Comparison of ENCODE assay signal across 21 cellular contexts in genomic region chr15:63308947-63309346, GRCh38. TPM values are rescaled to one million over a fixed set of nuclear protein-coding genes. Genes with fewer than 3 reads are reported as not detected.
A peak's percentile ranks its signal among the peaks of the same experiment; 100 is the strongest.
DNase-seq lines count a peak whose midpoint lies in the region; ATAC-seq and TF ChIP-seq lines count a peak whose summit lies in the region.
"Had no signal": no experiment of that assay in that cellular context is flagged by ENCODE, and none has a peak within 500 bp of the region (broad histone marks: within the 10 kb centered on the region; RNA-seq: fewer than 3 reads in every experiment).

No MANE protein-coding gene starts in this region.

- H3F3A ChIP-seq in SK-N-SH (replicated peaks; ENCODE audit: insufficient read depth), result no peaks in the 10 kb centered on the region

- no peak for TF ChIP-seq POLR2A in GM18505 (IDR thresholded peaks at IDR 0.05; ENCODE audit: borderline replicate concordance, extremely low read depth, insufficient read depth, insufficient read length)

- no peaks in the 10 kb centered on the region for H3K79me2 ChIP-seq in SK-N-SH (ENCODE audit: insufficient read depth)

- TF ChIP-seq RAD21 in SK-N-SH (IDR thresholded peaks at IDR 0.05; ENCODE audit: low read length), result no peak

- ATAC-seq in right cardiac atrium (no peak), GM18505 (IDR thresholded peaks at IDR 0.05; ENCODE audit: unreplicated experiment) (no peak)
- ATAC-seq: HepG2, K562, Panc1 had no signal

- peaks cover 11 to 13% of the 10 kb centered on the region in 2 experiments for H3K36me3 ChIP-seq in SK-N-SH (replicated peaks in 1 of 2; ENCODE audit: control insufficient read depth in 1 of 2, insufficient read depth in 2 of 2, low read length in 1 of 2)

- no peaks in the 10 kb centered on the region for H4K20me1 ChIP-seq in SK-N-SH (ENCODE audit: insufficient read depth)

- POLR2A ChIA-PET in SK-N-SH (lab: Yijun Ruan, JAX), result no interaction called here

- H3K27ac ChIP-seq in SK-N-SH (ENCODE audit: low read depth in 2 of 2, low read length in 1 of 2) (no peak overlapping the region), right cardiac atrium (ENCODE audit: low read length) (no peak overlapping the region)
- H3K27ac ChIP-seq: C4-2B had no signal

- H3K4me3 ChIP-seq in LNCaP clone FGC (ENCODE audit: low read depth, low read length) (no peak overlapping the region), fibroblast of pulmonary artery (replicated peaks; ENCODE audit: low read depth, low read length) (no peak overlapping the region), SK-N-SH (ENCODE audit: low read depth in 2 of 2, low read length in 1 of 2) (no peak overlapping the region), right cardiac atrium (ENCODE audit: low read length) (no peak overlapping the region)
- H3K4me3 ChIP-seq: K562 had no signal

- no peak for TF ChIP-seq CTCF in LNCaP clone FGC (IDR thresholded peaks at IDR 0.05; ENCODE audit: control insufficient read depth, extremely low read depth, insufficient read depth)
- no peak for TF ChIP-seq CTCF in fibroblast of pulmonary artery (IDR thresholded peaks at IDR 0.05; ENCODE audit: low read length, missing control alignments)
- no peak for TF ChIP-seq CTCF in SK-N-SH (IDR thresholded peaks at IDR 0.05)

- H3K9me2 ChIP-seq in SK-N-SH, result no peaks in the 10 kb centered on the region

- DNase-seq in LNCaP clone FGC (ENCODE audit: low read depth) (peak; percentile 50), dermis blood vessel endothelial cell (peak; percentile 56), fibroblast of pulmonary artery (ENCODE audit: low read depth) (peak; percentile 51), pulmonary artery endothelial cell (ENCODE audit: low read depth, low spot score) (peak; percentile 35), SK-N-SH (no peak), right cardiac atrium (no peak)
- DNase-seq: DMS53; GF-D8; MM.1S; NCI-H1048; NCI-H1436; NCI-H187 treated with DMSO at 0.1 percent for 48 hours; NCI-H2107; NCI-H510A; NCI-H774; NK-92 treated with Interleukin-12 subunit alpha and Interleukin-12 subunit beta, amount 100 ng/mL, for 24 hours had no signal

- no peak for TF ChIP-seq EP300 in SK-N-SH (IDR thresholded peaks at IDR 0.05; ENCODE audit: borderline replicate concordance in 1 of 2, low read depth in 1 of 2, low read length in 1 of 2)

- H2AFZ ChIP-seq in SK-N-SH (ENCODE audit: low read depth), result no peak overlapping the region

- H3K4me2 ChIP-seq in SK-N-SH, result no peak overlapping the region

- WGBS in SK-N-SH (ENCODE audit: low lambda C conversion rate), result 76% methylated on average over 2 of the region's 2 CpGs
- WGBS in right cardiac atrium, result 86% methylated on average over 2 of the region's 2 CpGs

- H3K4me1 ChIP-seq in SK-N-SH (ENCODE audit: control insufficient read depth in 1 of 2, insufficient read depth in 2 of 2, low read depth in 1 of 2, low read length in 1 of 2) (peaks cover 0 to 14% of the 10 kb centered on the region in 2 experiments; a peak in 3 of 4 replicates), right cardiac atrium (ENCODE audit: control insufficient read depth, insufficient read depth, low read length) (no peaks in the 10 kb centered on the region)

- H3K9ac ChIP-seq in SK-N-SH, result no peak overlapping the region

- H3K27me3 ChIP-seq in SK-N-SH (ENCODE audit: insufficient read depth) (no peaks in the 10 kb centered on the region), right cardiac atrium (ENCODE audit: control insufficient read depth, insufficient read depth) (no peaks in the 10 kb centered on the region)

- CTCF ChIA-PET in SK-N-SH (lab: Yijun Ruan, JAX), result interaction anchor here (1.1 to 5.4 kb wide), 4 partner anchors 15 to 737 kb away, joined by 3 to 32 read pairs (median 3); partner anchors contain the start of gene DAPK2

- no peaks in the 10 kb centered on the region for H3K9me3 ChIP-seq in SK-N-SH
- H3K9me3 ChIP-seq in right cardiac atrium (ENCODE audit: control insufficient read depth, low read length), result no peaks in the 10 kb centered on the region

- intact Hi-C loops in right cardiac atrium (cut with DNase I), result no loop called here

TF ChIP-seq in SK-N-SH, 30 proteins besides CTCF, POLR2A, EP300 and RAD21:
- TF ChIP-seq EZH2phosphoT487 (IDR thresholded peaks at IDR 0.05; ENCODE audit: borderline replicate concordance, low read depth), result no peak
- TF ChIP-seq FOXJ3 (CRISPR knock-in tag; IDR thresholded peaks at IDR 0.05), result no peak
- TF ChIP-seq YY1 (IDR thresholded peaks at IDR 0.05; ENCODE audit: low read depth), result no peak
- no peak for TF ChIP-seq POLR2AphosphoS5 (IDR thresholded peaks at IDR 0.05; ENCODE audit: low read depth, low read length)
- no peak for TF ChIP-seq GABPA (IDR thresholded peaks at IDR 0.05; ENCODE audit: low read depth)
- TF ChIP-seq, protein P1, sequence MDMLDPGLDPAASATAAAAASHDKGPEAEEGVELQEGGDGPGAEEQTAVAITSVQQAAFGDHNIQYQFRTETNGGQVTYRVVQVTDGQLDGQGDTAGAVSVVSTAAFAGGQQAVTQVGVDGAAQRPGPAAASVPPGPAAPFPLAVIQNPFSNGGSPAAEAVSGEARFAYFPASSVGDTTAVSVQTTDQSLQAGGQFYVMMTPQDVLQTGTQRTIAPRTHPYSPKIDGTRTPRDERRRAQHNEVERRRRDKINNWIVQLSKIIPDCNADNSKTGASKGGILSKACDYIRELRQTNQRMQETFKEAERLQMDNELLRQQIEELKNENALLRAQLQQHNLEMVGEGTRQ (IDR thresholded peaks at IDR 0.05; ENCODE audit: borderline replicate concordance, low read depth, low read length), result no peak
- no peak for TF ChIP-seq FOXM1 (IDR thresholded peaks at IDR 0.05; ENCODE audit: low read depth)
- no peak for TF ChIP-seq GATA2 (CRISPR knock-in tag; IDR thresholded peaks at IDR 0.05)
- no peak for TF ChIP-seq IRF3 (IDR thresholded peaks at IDR 0.05; ENCODE audit: low read depth, low read length)
- TF ChIP-seq REST (IDR thresholded peaks at IDR 0.05; ENCODE audit: low read depth, low read length), result no peak
- no peak for TF ChIP-seq FOSL2 (IDR thresholded peaks at IDR 0.05; ENCODE audit: borderline replicate concordance, low read depth)
- TF ChIP-seq NFIC (IDR thresholded peaks at IDR 0.05; ENCODE audit: borderline replicate concordance), result no peak
- no peak for TF ChIP-seq TEAD4 (IDR thresholded peaks at IDR 0.05; ENCODE audit: borderline replicate concordance, insufficient read depth)
- TF ChIP-seq JUND (IDR thresholded peaks at IDR 0.05), result no peak
- TF ChIP-seq, protein P2, sequence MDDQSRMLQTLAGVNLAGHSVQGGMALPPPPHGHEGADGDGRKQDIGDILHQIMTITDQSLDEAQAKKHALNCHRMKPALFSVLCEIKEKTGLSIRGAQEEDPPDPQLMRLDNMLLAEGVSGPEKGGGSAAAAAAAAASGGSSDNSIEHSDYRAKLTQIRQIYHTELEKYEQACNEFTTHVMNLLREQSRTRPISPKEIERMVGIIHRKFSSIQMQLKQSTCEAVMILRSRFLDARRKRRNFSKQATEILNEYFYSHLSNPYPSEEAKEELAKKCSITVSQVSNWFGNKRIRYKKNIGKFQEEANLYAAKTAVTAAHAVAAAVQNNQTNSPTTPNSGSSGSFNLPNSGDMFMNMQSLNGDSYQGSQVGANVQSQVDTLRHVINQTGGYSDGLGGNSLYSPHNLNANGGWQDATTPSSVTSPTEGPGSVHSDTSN (IDR thresholded peaks at IDR 0.05), result no peak
- TF ChIP-seq MXI1 (IDR thresholded peaks at IDR 0.05; ENCODE audit: low read depth, low read length), result no peak
- TF ChIP-seq CHD2 (IDR thresholded peaks at IDR 0.05; ENCODE audit: low read length, partially characterized antibody), result no peak

RNA-seq across cellular contexts. Expression of gene APH1B, which starts 31.5 kb away (rescaled TPM):
- total RNA-seq in dermis blood vessel endothelial cell (24.2 and 28.2 TPM in 2 replicates), pulmonary artery endothelial cell (13.5 and 14.3 TPM in 2 replicates), right cardiac atrium (10 to 100 TPM; 10.4 to 13.4 (median 10.9) TPM)
- polyA plus RNA-seq in SK-N-SH (2012; rRNA removed) (7.6 and 11.2 TPM in 2 replicates), right cardiac atrium (6.0 TPM)
- 9.1 and 10.1 TPM in 2 replicates for polyA plus RNA-seq in SK-N-SH (2012; cell fraction: cytosol; rRNA removed)
- 8.6 and 15.1 TPM in 2 replicates for polyA plus RNA-seq in SK-N-SH (2012; cell fraction: nucleus; rRNA removed)

Comparison
In these comparisons a context has a peak if more than half of its experiments do, and no peak if none do; other contexts are left out.
1. DNase-seq: peak in LNCaP clone FGC (single experiment), dermis blood vessel endothelial cell (single experiment), fibroblast of pulmonary artery (single experiment) and pulmonary artery endothelial cell (single experiment); none in SK-N-SH (single experiment) and right cardiac atrium (0 of 3).